ENCODE assay signal across 29 cellular contexts in genomic region chr6:161238076-161238869, GRCh38. TPM values are rescaled to one million over a fixed set of nuclear protein-coding genes. Genes with fewer than 3 reads are reported as not detected.
DNase-seq lines count a peak whose midpoint lies in the region; ATAC-seq, FAIRE-seq and TF ChIP-seq lines count a peak whose summit lies in the region.
"Had no signal": no experiment of that assay in that cellular context is flagged by ENCODE, and none has a peak within 500 bp of the region (broad histone marks: within the 10 kb centered on the region; RNA-seq: fewer than 3 reads in every experiment).

No MANE protein-coding gene starts in this region.

- peaks cover 0 to 3% (median 0%) of the 10 kb centered on the region in 3 donors for H3K36me3 Mint-ChIP-seq in naive thymus-derived CD8-positive, alpha-beta T cell

- H3K23ac ChIP-seq in H1 (ENCODE audit: insufficient read length): no peak overlapping the region

- no peak overlapping the region for H4K8ac ChIP-seq in H1 (ENCODE audit: extremely low read depth, insufficient read depth, low read length)

- H2BK5ac ChIP-seq in H1 (ENCODE audit: low read depth, low read length): no peak overlapping the region

- in situ Hi-C loops in transverse colon (cut with MboI; ENCODE audit: low pct_ligation_motif_present in 1 of 4, low pct_unique_long_range_greater_than_20kb in 1 of 4, low sequenced_read_pairs in 3 of 4): no loop called here

- no peak overlapping the region for H3K4me2 ChIP-seq in H1 (ENCODE audit: insufficient read depth in 1 of 2, low read depth in 2 of 2, low read length in 2 of 2)
- H3K4me2 ChIP-seq: BLaER1 treated with 17β-estradiol and CSF1 and Interleukin-3, amounts not matched to agents 10 nM and 100 nM had no signal

- no peak overlapping the region for H2BK120ac ChIP-seq in H1 (replicated peaks; ENCODE audit: low read depth, low read length)

- peaks cover 0 to 78% of the 10 kb centered on the region in 2 experiments; a peak in 2 of 4 replicates for H3K79me2 ChIP-seq in H1 (ENCODE audit: control insufficient read depth in 1 of 2, insufficient read depth in 2 of 2, low read length in 2 of 2)

- H3K27ac Mint-ChIP-seq in naive thymus-derived CD8-positive, alpha-beta T cell: no peak overlapping the region
- H3K27ac Mint-ChIP-seq: nephron had no signal

- no peak overlapping the region for H3K4ac ChIP-seq in H1 (replicated peaks; ENCODE audit: insufficient read length, low read depth, low read length)

- H3K27ac ChIP-seq in H1 (ENCODE audit: low read depth, low read length) (no peak overlapping the region), transverse colon (no peak overlapping the region)
- H3K27ac ChIP-seq: BLaER1 treated with 17β-estradiol and CSF1 and Interleukin-3, amounts not matched to agents 10 nM and 100 nM; pancreas; right atrium auricular region; upper lobe of left lung; VCaP had no signal

- no peaks in the 10 kb centered on the region for H3K9me3 Mint-ChIP-seq in naive thymus-derived CD8-positive, alpha-beta T cell
- H3K9me3 Mint-ChIP-seq: activated T-cell treated with anti-CD3 and anti-CD28 coated beads, Interleukin-2, amount 50 U/mL, for 4 hours; nephron had no signal

- H2BK20ac ChIP-seq in H1 (ENCODE audit: low read length): no peak overlapping the region

- no peak overlapping the region for H4K5ac ChIP-seq in H1 (ENCODE audit: insufficient read length, low read depth, low read length)

- no peak for ATAC-seq in naive thymus-derived CD8-positive, alpha-beta T cell
- ATAC-seq in GM21367 (IDR thresholded peaks at IDR 0.05; ENCODE audit: unreplicated experiment): no peak
- ATAC-seq: pancreas, PC-3 had no signal

- intact Hi-C loops in transverse colon (cut with DNase I; ENCODE audit: low total_unique reads): no loop called here
- intact Hi-C loops in posterior cingulate gyrus (cut with DNase I): loop anchor here (10.0 kb wide), 1 partner anchor 243 kb away; the partner anchor contains the start of gene MAP3K4

- no peak overlapping the region for H2BK12ac ChIP-seq in H1 (ENCODE audit: low read depth, low read length)

- no peak overlapping the region for H4K91ac ChIP-seq in H1 (replicated peaks; ENCODE audit: insufficient read length, low read length)

- H3K9me3 ChIP-seq in MG63 (no peaks in the 10 kb centered on the region), H1 (ENCODE audit: insufficient read depth in 2 of 2, low read depth in 1 of 2, low read length in 1 of 2) (no peaks in the 10 kb centered on the region), transverse colon (no peaks in the 10 kb centered on the region)
- H3K9me3 ChIP-seq: pancreas, right atrium auricular region, upper lobe of left lung had no signal

- no peak for TF ChIP-seq RAD21 in H1 (IDR thresholded peaks at IDR 0.05 in 1 of 2, conservative IDR thresholded peaks at IDR 0.05 in 1 of 2; ENCODE audit: low read depth in 2 of 2, low read length in 2 of 2)

- TF ChIP-seq CTCF in AG10803 (conservative IDR thresholded peaks at IDR 0.05; ENCODE audit: low read length): no peak
- no peak for TF ChIP-seq CTCF in H1 (IDR thresholded peaks at IDR 0.05; ENCODE audit: control extremely low read depth in 1 of 3, insufficient read depth in 1 of 3, low read depth in 1 of 3, low read length in 3 of 3)
- TF ChIP-seq CTCF in transverse colon (IDR thresholded peaks at IDR 0.05): no peak

- H3K79me1 ChIP-seq in H1 (ENCODE audit: low read depth, low read length): peaks cover 8% of the 10 kb centered on the region; the same call in 1 of the 2 replicates

- CTCF ChIA-PET in H1 (lab: Charles Lee; ENCODE audit: partially characterized antibody): interaction anchor here (0.6 to 1.6 kb wide), 4 partner anchors 14 to 116 kb away, joined by 3 to 5 read pairs (median 4); no protein-coding TSS in a partner anchor

- no peak overlapping the region for H3K4me3 ChIP-seq in AG10803 (ENCODE audit: low read length)
- no peak overlapping the region for H3K4me3 ChIP-seq in MG63
- no peak overlapping the region for H3K4me3 ChIP-seq in H1 (ENCODE audit: extremely low read depth in 1 of 4, insufficient read depth in 2 of 4, low read depth in 3 of 4, low read length in 4 of 4)
- H3K4me3 ChIP-seq in transverse colon: no peak overlapping the region
- H3K4me3 ChIP-seq: BLaER1 treated with 17β-estradiol and CSF1 and Interleukin-3, amounts not matched to agents 10 nM and 100 nM; pancreas; right atrium auricular region; upper lobe of left lung had no signal

- no peak overlapping the region for H2BK15ac ChIP-seq in H1 (ENCODE audit: low read length)

- 84% methylated on average over 8 of the region's 10 CpGs; no CpG with 5 or more reads in 1 of the 2 experiments for WGBS in H1 (ENCODE audit: extremely low coverage in 1 of 2, insufficient coverage in 1 of 2, insufficient read length in 1 of 2, insufficient replicate concordance in 2 of 2, low coverage in 1 of 2, low lambda C conversion rate in 2 of 2, missing lambda C conversion rate in 1 of 2), 2 experiments
- WGBS in transverse colon (ENCODE audit: low coverage in 1 of 2), 2 donors: 77 to 81% methylated on average over 6 to 10 of the region's 10 CpGs

- no peak overlapping the region for H3K9ac ChIP-seq in H1 (replicated peaks in 1 of 4; ENCODE audit: extremely low read depth in 1 of 4, low read depth in 3 of 4, low read length in 3 of 4)
- H3K9ac ChIP-seq: BLaER1 treated with 17β-estradiol and CSF1 and Interleukin-3, amounts not matched to agents 10 nM and 100 nM had no signal

- no peak for TF ChIP-seq POLR2A in H1 (IDR thresholded peaks at IDR 0.05; ENCODE audit: control extremely low read depth in 1 of 2, low read depth in 2 of 2, low read length in 2 of 2)
- no peak for TF ChIP-seq POLR2A in transverse colon (IDR thresholded peaks at IDR 0.05)

- no peak overlapping the region for H3K18ac ChIP-seq in H1 (ENCODE audit: extremely low read depth, low read length)

- no peak overlapping the region for H3K4me3 Mint-ChIP-seq in naive thymus-derived CD8-positive, alpha-beta T cell
- H3K4me3 Mint-ChIP-seq: activated T-cell treated with anti-CD3 and anti-CD28 coated beads, Interleukin-2, amount 50 U/mL, for 4 hours; nephron had no signal

- H3K14ac ChIP-seq in H1 (ENCODE audit: insufficient read length): no peak overlapping the region

- H3K27me3 Mint-ChIP-seq in naive thymus-derived CD8-positive, alpha-beta T cell: no peaks in the 10 kb centered on the region

- DNase-seq in AG10803 (ENCODE audit: low read depth) (peak; percentile 43), MG63 (peak; percentile 17), H1 (ENCODE audit: low read depth in 1 of 2, low spot score in 2 of 2) (peak in 1 of 2 experiments; percentile 34), kidney glomerular epithelial cell (lab: John Stamatoyannopoulos, UW) (peak; percentile 10), transverse colon (no peak), posterior cingulate gyrus (no peak)
- no peak for DNase-seq in naive thymus-derived CD8-positive, alpha-beta T cell
- DNase-seq: activated CD4-positive, alpha-beta T cell treated with anti-CD3 and anti-CD28 coated beads for 48 hours; activated naive CD4-positive, alpha-beta T cell treated with Interleukin-2 at 50 U/mL for 16 hours; activated T-cell treated with anti-CD3 and anti-CD28 coated beads, Interleukin-2, amount 50 U/mL, for 4 hours; DMS79; effector CD8-positive, alpha-beta T cell; NCI-H1048; NCI-H187; NCI-H2171; NK-92 treated with Interleukin-12 subunit alpha and Interleukin-12 subunit beta, amount 100 ng/mL, for 24 hours; pancreas; PC-3; SHP77; upper lobe of left lung had no signal

- peaks cover 0 to 6% of the 10 kb centered on the region in 2 experiments for H4K20me1 ChIP-seq in H1 (replicated peaks in 1 of 2; ENCODE audit: control insufficient read depth in 1 of 2, insufficient read depth in 2 of 2, low read length in 2 of 2)

- no peaks in the 10 kb centered on the region for H3K23me2 ChIP-seq in H1 (ENCODE audit: low read depth, low read length)

- peaks cover 0 to 14% (median 1%) of the 10 kb centered on the region in 4 donors for H3K4me1 Mint-ChIP-seq in naive thymus-derived CD8-positive, alpha-beta T cell

- H3K36me3 ChIP-seq in MG63 (peaks cover 2% of the 10 kb centered on the region; the same call in 1 of the 2 replicates), H1 (ENCODE audit: control insufficient read depth in 2 of 4, insufficient read depth in 4 of 4, low read length in 3 of 4) (no peaks in the 10 kb centered on the region; a peak in 1 of 8 replicates), transverse colon (no peaks in the 10 kb centered on the region)
- H3K36me3 ChIP-seq: pancreas, right atrium auricular region, upper lobe of left lung had no signal

- POLR2A ChIA-PET in H1 (lab: Charles Lee; ENCODE audit: partially characterized antibody): no interaction called here
- POLR2A ChIA-PET in naive thymus-derived CD8-positive, alpha-beta T cell (lab: Charles Lee): no interaction called here

- peak; percentile 39 for FAIRE-seq in H1 (lab: Jason Lieb, UNC)
- FAIRE-seq: bronchial epithelial cell, colon, GM18507, keratinocyte, pancreas had no signal

- H3K27me3 ChIP-seq in MG63 (no peaks in the 10 kb centered on the region), H1 (replicated peaks in 1 of 4; ENCODE audit: control insufficient read depth in 3 of 4, extremely low read depth in 1 of 4, insufficient read depth in 3 of 4, low read length in 3 of 4) (no peaks in the 10 kb centered on the region), transverse colon (no peaks in the 10 kb centered on the region)
- H3K27me3 ChIP-seq: BLaER1 treated with 17β-estradiol and CSF1 and Interleukin-3, amounts not matched to agents 10 nM and 100 nM; pancreas; right atrium auricular region; upper lobe of left lung had no signal

- no peak overlapping the region for H2AK5ac ChIP-seq in H1 (ENCODE audit: low read depth, low read length)

- no peak overlapping the region for H2AFZ ChIP-seq in H1 (ENCODE audit: low read length)

- TF ChIP-seq EP300 in H1 (IDR thresholded peaks at IDR 0.05; ENCODE audit: borderline replicate concordance in 1 of 2, low read depth in 2 of 2, low read length in 2 of 2) (no peak), transverse colon (IDR thresholded peaks at IDR 0.05; ENCODE audit: low read depth) (no peak)

- H3K4me1 ChIP-seq in H1 (replicated peaks in 1 of 4; ENCODE audit: control insufficient read depth in 3 of 4, insufficient read depth in 4 of 4, low read length in 3 of 4) (peaks cover 2 to 14% (median 7%) of the 10 kb centered on the region in 4 experiments), transverse colon (peaks cover 0 to 16% (median 5%) of the 10 kb centered on the region in 4 donors)
- H3K4me1 ChIP-seq: pancreas had no signal

- H3K56ac ChIP-seq in H1 (replicated peaks; ENCODE audit: insufficient read length, low read depth, low read length): no peak overlapping the region

RNA-seq across cellular contexts. Expression of gene AGPAT4, which starts 35.6 kb away (rescaled TPM):
- 1.5 and 5.8 TPM in 2 replicates for total RNA-seq in MG63 (2014; rRNA removed; shearing (Covaris generic); ENCODE audit: low replicate concordance)
- 21.9 and 23.8 TPM in 2 replicates for total RNA-seq in H1 (2021; fragmentation: NEBNext Ultra II Directional; extraction: Animal tissue kit (Norgen Biotek cat#: 25700))
- 13.5 and 14.5 TPM in 2 replicates for polyA plus RNA-seq in H1 (2011; rRNA removed)
- 13.8 TPM for polyA plus RNA-seq in H1 (2011; cell fraction: cytosol; rRNA removed)
- polyA plus RNA-seq in H1 (2011; cell fraction: nucleus; rRNA removed): 33.2 TPM
- polyA plus RNA-seq in H1 (2012, experiment 1 of 2): 13.9 to 17.0 TPM (median 16.0 TPM) in 4 replicates
- 5.7 TPM for polyA plus RNA-seq in H1 (2012, experiment 2 of 2)
- polyA plus RNA-seq in H1 (2013, experiment 1 of 2): 21.6 TPM
- 23.7 TPM for polyA plus RNA-seq in H1 (2013, experiment 2 of 2)
- polyA minus RNA-seq in H1 (2011; rRNA and poly(A)+ RNA removed): 43.6 and 69.0 TPM in 2 replicates
- 16.7 TPM for polyA minus RNA-seq in H1 (2011; cell fraction: cytosol; rRNA and poly(A)+ RNA removed)
- 61.8 TPM for polyA minus RNA-seq in H1 (2011; cell fraction: nucleus; rRNA and poly(A)+ RNA removed)
- 1 to 10 TPM; 2.2 to 6.4 (median 4.4) TPM for total RNA-seq in transverse colon
- 1 to 10 TPM; 2.0 to 4.0 TPM for total RNA-seq in naive thymus-derived CD8-positive, alpha-beta T cell
- polyA plus RNA-seq in naive thymus-derived CD8-positive, alpha-beta T cell: 1 to 10 TPM in 2 of 3 donors, under 1 TPM in 1; 0.85 to 3.8 (median 1.1) TPM

Comparison
In these comparisons a context has a peak if more than half of its experiments do, and no peak if none do; other contexts are left out.
1. DNase-seq: peak in AG10803 (single experiment), MG63 (single experiment) and kidney glomerular epithelial cell (single experiment); none in transverse colon (single experiment), naive thymus-derived CD8-positive, alpha-beta T cell (0 of 10) and posterior cingulate gyrus (0 of 10).